Comparison of ENCODE assay signal across 8 cellular contexts in genomic region chr16:78437352-78437968, GRCh38.
A peak's percentile ranks its signal among the peaks of the same experiment; 100 is the strongest.
DNase-seq lines count a peak whose midpoint lies in the region; ATAC-seq and TF ChIP-seq lines count a peak whose summit lies in the region.

No MANE protein-coding gene starts in this region.

- no peak overlapping the region for H3K27ac Mint-ChIP-seq in Caco-2 (ENCODE audit: unreplicated experiment)
- H3K27ac Mint-ChIP-seq in GM23338, result no peak overlapping the region
- peak overlapping the region in 1 of 5 experiments; percentile 15 for H3K27ac Mint-ChIP-seq in brain

- H3K4me2 ChIP-seq in GM23338, result no peak overlapping the region

- intact Hi-C loops in Caco-2 (cut with micrococcal nuclease; ENCODE audit: unreplicated experiment) (loop anchor here (5.0 kb wide), 1 partner anchor 180 kb away; no protein-coding TSS in a partner anchor), right lobe of liver (cut with DNase I) (loop anchor here in 1 of 2 donors (5.0 kb wide), 1 partner anchor 190 kb away; no protein-coding TSS in a partner anchor), testis (cut with DNase I; ENCODE audit: low total_unique reads) (no loop called here)

- in situ Hi-C loops in SK-MEL-5 (cut with HindIII; ENCODE audit: low pct_unique_long_range_greater_than_20kb, low sequenced_read_pairs), result no loop called here

- H4K20me1 ChIP-seq in GM23338 (replicated peaks; ENCODE audit: insufficient read depth), result no peaks in the 10 kb centered on the region

- peaks cover 6% of the 10 kb centered on the region for H3K36me3 Mint-ChIP-seq in Caco-2 (ENCODE audit: insufficient read depth, unreplicated experiment)
- no peaks in the 10 kb centered on the region for H3K36me3 Mint-ChIP-seq in GM23338 (ENCODE audit: low read depth)
- H3K36me3 Mint-ChIP-seq in brain, result no peaks in the 10 kb centered on the region

- H3K4me1 ChIP-seq in Caco-2 (peaks cover 8% of the 10 kb centered on the region), GM23338 (ENCODE audit: insufficient read depth) (no peaks in the 10 kb centered on the region), right lobe of liver (no peaks in the 10 kb centered on the region), testis (no peaks in the 10 kb centered on the region)

- H3K4me3 Mint-ChIP-seq in Caco-2 (ENCODE audit: unreplicated experiment), result no peak overlapping the region
- H3K4me3 Mint-ChIP-seq in GM23338, result no peak overlapping the region
- H3K4me3 Mint-ChIP-seq in brain, result no peak overlapping the region

- H3K27ac ChIP-seq in GM23338 (ENCODE audit: low read depth), result no peak overlapping the region
- no peak overlapping the region for H3K27ac ChIP-seq in right lobe of liver
- no peak overlapping the region for H3K27ac ChIP-seq in testis

- WGBS in right lobe of liver (ENCODE audit: insufficient coverage, low coverage, low lambda C conversion rate, missing lambda C conversion rate), result 36% methylated on average over 6 of the region's 6 CpGs
- WGBS in testis, 2 donors, result 60 to 67% methylated on average over 6 of the region's 6 CpGs

- TF ChIP-seq POLR2A in right lobe of liver (IDR thresholded peaks at IDR 0.05) (no peak), testis (IDR thresholded peaks at IDR 0.05) (no peak)

- H3F3A ChIP-seq in GM23338 (replicated peaks; ENCODE audit: low read depth), result no peaks in the 10 kb centered on the region

- DNase-seq in Caco-2 (peak in 1 of 2 experiments; percentile 58), GM23338 (ENCODE audit: low spot score) (peak; percentile 76), SK-MEL-5 (ENCODE audit: low read depth, low spot score) (peak; percentile 44), right lobe of liver (peak in 1 of 3 donors; percentile 38), testis (peak; percentile 43), DMS153 treated with DMSO at 0.1 percent for 48 hours (lab: John Stamatoyannopoulos, UW; ENCODE audit: unreplicated experiment) (no peak)

- BruUV-seq in Caco-2 (replicated peaks; lab: Mats Ljungman, UMichigan), result no TSS peak

- peaks cover 10% of the 10 kb centered on the region for H3K9me3 Mint-ChIP-seq in Caco-2 (ENCODE audit: unreplicated experiment)
- no peaks in the 10 kb centered on the region for H3K9me3 Mint-ChIP-seq in GM23338
- H3K9me3 Mint-ChIP-seq in brain, result peaks cover 0 to 5% (median 0%) of the 10 kb centered on the region in 5 experiments

- H3K27me3 Mint-ChIP-seq in Caco-2 (ENCODE audit: insufficient read depth, unreplicated experiment) (no peaks in the 10 kb centered on the region), GM23338 (ENCODE audit: insufficient read depth, low read depth, poor library complexity) (peaks cover 2% of the 10 kb centered on the region), brain (no peaks in the 10 kb centered on the region)

- H3K4me1 Mint-ChIP-seq in Caco-2 (ENCODE audit: low read depth, unreplicated experiment) (peaks cover 14% of the 10 kb centered on the region), GM23338 (no peaks in the 10 kb centered on the region), brain (no peaks in the 10 kb centered on the region)

- H3K36me3 ChIP-seq in Caco-2 (ENCODE audit: control insufficient read depth, insufficient read depth, low read length) (peaks cover 2% of the 10 kb centered on the region; the same call in 1 of the 2 replicates), GM23338 (ENCODE audit: insufficient read depth) (no peaks in the 10 kb centered on the region), right lobe of liver (no peaks in the 10 kb centered on the region), testis (ENCODE audit: low read depth, missing control alignments) (no peaks in the 10 kb centered on the region)

- ATAC-seq in GM23338, result peak; percentile 34; the same call in 1 of the 3 replicates
- ATAC-seq in right lobe of liver, result peak; percentile 72 to 75 (median 74)
- ATAC-seq in GM21423 (IDR thresholded peaks at IDR 0.05; ENCODE audit: unreplicated experiment), result no peak

- H3K79me2 ChIP-seq in GM23338 (replicated peaks; ENCODE audit: insufficient read depth), result no peaks in the 10 kb centered on the region

- H3K9me3 ChIP-seq in Caco-2 (no peaks in the 10 kb centered on the region; the same call in 1 of the 2 replicates), right lobe of liver (no peaks in the 10 kb centered on the region), testis (no peaks in the 10 kb centered on the region)

- H3K4me3 ChIP-seq in Caco-2 (ENCODE audit: low read depth, low read length) (no peak overlapping the region), GM23338 (no peak overlapping the region), right lobe of liver (no peak overlapping the region), testis (no peak overlapping the region)

- TF ChIP-seq CTCF in Caco-2 (IDR thresholded peaks at IDR 0.05; ENCODE audit: insufficient read depth in 1 of 2, low read depth in 1 of 2, low read length in 1 of 2, severe bottlenecking in 1 of 2, unreplicated experiment in 1 of 2), result peak; percentile 88
- peak; percentile 78 to 100 for TF ChIP-seq CTCF in GM23338 (conservative IDR thresholded peaks at IDR 0.05; ENCODE audit: low read depth in 2 of 2)
- TF ChIP-seq CTCF in brain (conservative IDR thresholded peaks at IDR 0.05), result peak; percentile 63 to 86
- peak; percentile 65 to 94 (median 92) for TF ChIP-seq CTCF in right lobe of liver (IDR thresholded peaks at IDR 0.05)
- peak; percentile 53 to 91 (median 76) for TF ChIP-seq CTCF in testis (IDR thresholded peaks at IDR 0.05)

- no peaks in the 10 kb centered on the region for H3K27me3 ChIP-seq in Caco-2 (replicated peaks; ENCODE audit: control insufficient read depth, insufficient read depth, low read length)
- no peaks in the 10 kb centered on the region for H3K27me3 ChIP-seq in GM23338 (ENCODE audit: insufficient read depth)
- H3K27me3 ChIP-seq in right lobe of liver, result no peaks in the 10 kb centered on the region
- no peaks in the 10 kb centered on the region for H3K27me3 ChIP-seq in testis

- 0 out of 2 replicates have a peak, but pooled peaks cover 5% of the 10 kb centered on the region for H3K9me2 ChIP-seq in GM23338 (ENCODE audit: insufficient read depth)

- POLR2A ChIA-PET in Caco-2 (lab: Charles Lee), result no interaction called here

- no peak overlapping the region for H2AFZ ChIP-seq in GM23338

- CTCF ChIA-PET in Caco-2 (lab: Charles Lee), result no interaction called here

TF ChIP-seq in GM23338, 12 proteins besides CTCF, POLR2A, EP300 and RAD21:
- no peak for TF ChIP-seq NANOG (IDR thresholded peaks at IDR 0.05; ENCODE audit: borderline replicate concordance)
- no peak for TF ChIP-seq ZNF114 (CRISPR knock-in tag; IDR thresholded peaks at IDR 0.05)
- no peak for TF ChIP-seq ZNF331 (CRISPR knock-in tag; IDR thresholded peaks at IDR 0.05; ENCODE audit: low read depth)
- no peak for TF ChIP-seq EZH2 (IDR thresholded peaks at IDR 0.05; ENCODE audit: low read depth, unreplicated experiment)
- no peak for TF ChIP-seq JUNB (IDR thresholded peaks at IDR 0.05; ENCODE audit: unreplicated experiment)
- TF ChIP-seq EZH2phosphoT487 (IDR thresholded peaks at IDR 0.05; ENCODE audit: unreplicated experiment), result no peak
